ENCODE assay signal across 19 cellular contexts in genomic region chr19:49636230-49636932, GRCh38. TPM values are rescaled to one million over a fixed set of nuclear protein-coding genes. Genes with fewer than 3 reads are reported as not detected.
DNase-seq lines count a peak whose midpoint lies in the region; ATAC-seq, FAIRE-seq and TF ChIP-seq lines count a peak whose summit lies in the region.
"Had no signal": no experiment of that assay in that cellular context is flagged by ENCODE, and none has a peak within 500 bp of the region (broad histone marks: within the 10 kb centered on the region; RNA-seq: fewer than 3 reads in every experiment).

No MANE protein-coding gene starts in this region.

- H4K8ac ChIP-seq in mesenchymal stem cell (ENCODE audit: low read length) = peak overlapping the region; percentile 40

- CTCF ChIA-PET in K562 (lab: Yijun Ruan, JAX; ENCODE audit: low intra/inter-chr PET ratio) = no interaction called here

- TF ChIP-seq EP300 in K562 (IDR thresholded peaks at IDR 0.05; ENCODE audit: low read length) (no peak), transverse colon (IDR thresholded peaks at IDR 0.05; ENCODE audit: low read depth) (no peak)

- no TSS peak for BruUV-seq in K562 (replicated peaks; lab: Mats Ljungman, UMichigan)

- H3K27me3 ChIP-seq in K562 (ENCODE audit: control insufficient read depth in 2 of 2, insufficient read depth in 2 of 2, low read length in 2 of 2) (no peaks in the 10 kb centered on the region), mesenchymal stem cell (ENCODE audit: control insufficient read depth in 1 of 2, insufficient read depth in 1 of 2, low read length in 2 of 2) (no peaks in the 10 kb centered on the region), transverse colon (no peaks in the 10 kb centered on the region)
- H3K27me3 ChIP-seq: SJCRH30 had no signal

- no peak overlapping the region for H3K4me3 Mint-ChIP-seq in activated naive CD8-positive, alpha-beta T cell
- H3K4me3 Mint-ChIP-seq in activated naive CD8-positive, alpha-beta T cell treated with anti-CD3 and anti-CD28 coated beads for 36 hours = no peak overlapping the region
- H3K4me3 Mint-ChIP-seq: activated naive CD4-positive, alpha-beta T cell treated with anti-CD3 and anti-CD28 coated beads, Interleukin-2, amount 50 U/mL, for 24 hours had no signal

- H4K20me1 ChIP-seq in K562 (replicated peaks; ENCODE audit: control insufficient read depth, insufficient read depth, low read length) = no peaks in the 10 kb centered on the region

- no peak overlapping the region for H3K27ac ChIP-seq in K562 (ENCODE audit: extremely low read depth, low read depth, low read length)
- H3K27ac ChIP-seq in mesenchymal stem cell (ENCODE audit: low read length, poor library complexity, severe bottlenecking) = no peak overlapping the region
- H3K27ac ChIP-seq in transverse colon = peak overlapping the region; percentile 14 to 36 (median 20)
- H3K27ac ChIP-seq: SJCRH30 had no signal

- peak overlapping the region; percentile 35 for H4K91ac ChIP-seq in mesenchymal stem cell (ENCODE audit: low read length)

- H2AFZ ChIP-seq in K562 (ENCODE audit: low read depth, low read length) (no peak overlapping the region), mesenchymal stem cell (ENCODE audit: low read depth, low read length) (no peak overlapping the region)

- no peak for ATAC-seq in K562
- ATAC-seq: left lobe of liver; psoas muscle; stimulated activated naive CD8-positive, alpha-beta T cell treated with anti-CD3 and anti-CD28 coated beads, Interleukin-15, Interleukin-2, amounts not matched to agents 100 U/mL and 50 U/mL, for 24 hours had no signal

- no peaks in the 10 kb centered on the region for H3K9me3 ChIP-seq in K562 (replicated peaks; ENCODE audit: control insufficient read depth, insufficient read depth, low read depth, low read length)
- no peaks in the 10 kb centered on the region for H3K9me3 ChIP-seq in mesenchymal stem cell (ENCODE audit: control insufficient read depth, low read length)
- H3K9me3 ChIP-seq in transverse colon = no peaks in the 10 kb centered on the region
- H3K9me3 ChIP-seq: psoas muscle, SJCRH30 had no signal

- no peaks in the 10 kb centered on the region for H3K27me3 Mint-ChIP-seq in activated naive CD8-positive, alpha-beta T cell
- no peaks in the 10 kb centered on the region for H3K27me3 Mint-ChIP-seq in activated naive CD8-positive, alpha-beta T cell treated with anti-CD3 and anti-CD28 coated beads for 36 hours
- H3K27me3 Mint-ChIP-seq: activated naive CD4-positive, alpha-beta T cell treated with anti-CD3 and anti-CD28 coated beads, Interleukin-2, amount 50 U/mL, for 24 hours had no signal

- in situ Hi-C loops in K562 (cut with MboI) (no loop called here), transverse colon (cut with MboI; ENCODE audit: low pct_ligation_motif_present in 1 of 4, low pct_unique_long_range_greater_than_20kb in 1 of 4, low sequenced_read_pairs in 3 of 4) (no loop called here)

- no peak for TF ChIP-seq RAD21 in K562 (CRISPR knock-in tag; conservative IDR thresholded peaks at IDR 0.05 in 1 of 2, IDR thresholded peaks at IDR 0.05 in 1 of 2)

- H3K4me3 ChIP-seq in K562 = no peak overlapping the region
- H3K4me3 ChIP-seq in mesenchymal stem cell (ENCODE audit: insufficient read depth in 1 of 2, low read depth in 1 of 2, low read length in 2 of 2) = no peak overlapping the region
- H3K4me3 ChIP-seq in transverse colon = no peak overlapping the region
- H3K4me3 ChIP-seq: psoas muscle, SJCRH30 had no signal

- no peak overlapping the region for H2BK15ac ChIP-seq in mesenchymal stem cell (ENCODE audit: low read depth, poor library complexity, severe bottlenecking)

- H2BK120ac ChIP-seq in mesenchymal stem cell (ENCODE audit: low read depth, low read length) = no peak overlapping the region

- H2AK5ac ChIP-seq in mesenchymal stem cell (ENCODE audit: low read length, severe bottlenecking) = peak overlapping the region; percentile 2

- peak overlapping the region; percentile 2 to 63 for H2BK12ac ChIP-seq in mesenchymal stem cell (ENCODE audit: low read length in 2 of 2)

- intact Hi-C loops in K562 (cut with micrococcal nuclease) (no loop called here), transverse colon (cut with DNase I; ENCODE audit: low total_unique reads) (loop anchor here (5.0 kb wide), 1 partner anchor 44 kb away; the partner anchor contains the start of gene PRR12)

- H3K18ac ChIP-seq in mesenchymal stem cell (ENCODE audit: low read depth in 1 of 2, low read length in 2 of 2) = no peak overlapping the region

- H3K36me3 Mint-ChIP-seq in activated naive CD8-positive, alpha-beta T cell = no peaks in the 10 kb centered on the region
- H3K36me3 Mint-ChIP-seq in activated naive CD8-positive, alpha-beta T cell treated with anti-CD3 and anti-CD28 coated beads for 36 hours = peaks cover 5% of the 10 kb centered on the region
- H3K36me3 Mint-ChIP-seq: activated naive CD4-positive, alpha-beta T cell treated with anti-CD3 and anti-CD28 coated beads, Interleukin-2, amount 50 U/mL, for 24 hours had no signal

- H3K14ac ChIP-seq in mesenchymal stem cell (ENCODE audit: low read length in 2 of 2) = peak overlapping the region in 1 of 2 experiments; percentile 11

- POLR2A ChIA-PET in K562 (lab: Yijun Ruan, JAX) = interaction anchor here (0.6 kb wide), 1 partner anchor 40 kb away, joined by 3 read pairs; no protein-coding TSS in a partner anchor

- TF ChIP-seq CTCF in K562 (IDR thresholded peaks at IDR 0.05 in 2 of 3, conservative IDR thresholded peaks at IDR 0.05 in 1 of 3; ENCODE audit: insufficient read depth in 2 of 3, low read depth in 1 of 3, low read length in 3 of 3) = no peak
- TF ChIP-seq CTCF in transverse colon (IDR thresholded peaks at IDR 0.05) = no peak

- peaks cover 1% of the 10 kb centered on the region for H3K79me1 ChIP-seq in mesenchymal stem cell (replicated peaks; ENCODE audit: low read length, poor library complexity, severe bottlenecking)

- peak overlapping the region; percentile 41 for H3K27ac Mint-ChIP-seq in activated naive CD8-positive, alpha-beta T cell
- H3K27ac Mint-ChIP-seq in activated naive CD8-positive, alpha-beta T cell treated with anti-CD3 and anti-CD28 coated beads for 36 hours = no peak overlapping the region
- H3K27ac Mint-ChIP-seq: activated naive CD4-positive, alpha-beta T cell treated with anti-CD3 and anti-CD28 coated beads, Interleukin-2, amount 50 U/mL, for 24 hours had no signal

- H3K36me3 ChIP-seq in K562 (ENCODE audit: control insufficient read depth, insufficient read depth, low read length) = no peaks in the 10 kb centered on the region
- peaks cover 17 to 19% of the 10 kb centered on the region in 2 experiments for H3K36me3 ChIP-seq in mesenchymal stem cell (ENCODE audit: control insufficient read depth in 1 of 2, insufficient read depth in 2 of 2, low read depth in 1 of 2, low read length in 2 of 2)
- H3K36me3 ChIP-seq in transverse colon = no peaks in the 10 kb centered on the region
- H3K36me3 ChIP-seq: SJCRH30 had no signal

- peaks cover 22% of the 10 kb centered on the region for H3K4me1 Mint-ChIP-seq in activated naive CD8-positive, alpha-beta T cell (ENCODE audit: low read depth)
- H3K4me1 Mint-ChIP-seq in activated naive CD8-positive, alpha-beta T cell treated with anti-CD3 and anti-CD28 coated beads for 36 hours = peaks cover 24% of the 10 kb centered on the region

- 72% methylated on average over 19 of the region's 31 CpGs for WGBS in K562 (ENCODE audit: insufficient coverage, low coverage, missing lambda C conversion rate)
- 84% methylated on average over 31 of the region's 31 CpGs for WGBS in mesenchymal stem cell
- 75% methylated on average over 31 of the region's 31 CpGs; no CpG with 5 or more reads in 1 of the 2 donors for WGBS in transverse colon (ENCODE audit: low coverage in 1 of 2), 2 donors

- H3K23ac ChIP-seq in mesenchymal stem cell (ENCODE audit: low read length in 2 of 2) = peak overlapping the region in 1 of 2 experiments; percentile 11

- H3K4me1 ChIP-seq in K562 (replicated peaks in 1 of 2; ENCODE audit: control insufficient read depth in 2 of 2, insufficient read depth in 2 of 2, low read length in 2 of 2) (peaks cover 12 to 50% of the 10 kb centered on the region in 2 experiments), mesenchymal stem cell (ENCODE audit: control insufficient read depth, insufficient read depth, low read depth, low read length) (peaks cover 35% of the 10 kb centered on the region), transverse colon (peaks cover 0 to 45% (median 30%) of the 10 kb centered on the region in 4 donors)

- H3K9ac ChIP-seq in K562 (ENCODE audit: insufficient read depth in 1 of 2, low read depth in 2 of 2, low read length in 2 of 2) (peak overlapping the region in 1 of 2 experiments; percentile 73; a peak in 2 of 4 replicates), mesenchymal stem cell (ENCODE audit: low read length) (peak overlapping the region; percentile 4)

- FAIRE-seq in K562 (lab: Jason Lieb, UNC) (no peak), urothelium cell line (lab: Jason Lieb, UNC) (no peak)
- FAIRE-seq: G401.6, GM12891 had no signal

- no peaks in the 10 kb centered on the region for H3K9me3 Mint-ChIP-seq in activated naive CD8-positive, alpha-beta T cell (ENCODE audit: low read depth)
- H3K9me3 Mint-ChIP-seq in activated naive CD8-positive, alpha-beta T cell treated with anti-CD3 and anti-CD28 coated beads for 36 hours = no peaks in the 10 kb centered on the region
- H3K9me3 Mint-ChIP-seq: activated naive CD4-positive, alpha-beta T cell treated with anti-CD3 and anti-CD28 coated beads, Interleukin-2, amount 50 U/mL, for 24 hours had no signal

- no peaks in the 10 kb centered on the region for H3K9me1 ChIP-seq in K562 (ENCODE audit: control insufficient read depth, insufficient read depth, low read length)

- H3K4ac ChIP-seq in mesenchymal stem cell (ENCODE audit: low read depth in 1 of 2, low read length in 2 of 2) = no peak overlapping the region

- TF ChIP-seq POLR2A in K562 (conservative IDR thresholded peaks at IDR 0.05) = no peak
- TF ChIP-seq POLR2A in transverse colon (IDR thresholded peaks at IDR 0.05) = no peak

- H2BK5ac ChIP-seq in mesenchymal stem cell (ENCODE audit: low read depth, low read length, poor library complexity, severe bottlenecking) = no peak overlapping the region

- DNase-seq in activated naive CD8-positive, alpha-beta T cell treated with anti-CD3 and anti-CD28 coated beads for 36 hours = no peak
- DNase-seq in K562 (ENCODE audit: extremely low read depth in 1 of 4, low spot score in 3 of 4) (no peak), mesenchymal stem cell (peak; percentile 7), transverse colon (no peak), GDM1 (lab: John Stamatoyannopoulos, UW) (no peak), urothelium cell line (ENCODE audit: low spot score) (no peak), NAMALWA (ENCODE audit: low spot score) (no peak)
- DNase-seq: activated CD4-positive, alpha-beta T cell treated with anti-CD3 and anti-CD28 coated beads for 1 hour; COR-L47; effector memory CD4-positive, alpha-beta T cell; psoas muscle; stimulated activated naive CD8-positive, alpha-beta T cell treated with anti-CD3 and anti-CD28 coated beads, Interleukin-15, Interleukin-2, amounts not matched to agents 100 U/mL and 50 U/mL, for 24 hours; T1000 had no signal

- H3K4me2 ChIP-seq in K562 (ENCODE audit: insufficient read depth, low read length) (no peak overlapping the region), mesenchymal stem cell (ENCODE audit: low read length, poor library complexity, severe bottlenecking) (no peak overlapping the region)

- H3K79me2 ChIP-seq in K562 (ENCODE audit: control insufficient read depth, insufficient read depth, low read length) = peaks cover 7% of the 10 kb centered on the region; the same call in 2 of the 3 replicates

RNA-seq across cellular contexts. Expression of gene RRAS, which starts 3.6 kb away (rescaled TPM):
- 1 to 10 TPM; 4.4 to 5.0 TPM for total RNA-seq in activated naive CD8-positive, alpha-beta T cell treated with anti-CD3 and anti-CD28 coated beads for 36 hours
- total RNA-seq in K562 (2011; cell fraction: chromatin; rRNA removed; ENCODE audit: low replicate concordance) = 2.5 and 10.0 TPM in 2 replicates
- 9.5 and 11.2 TPM in 2 replicates for total RNA-seq in K562 (2011; cell fraction: nucleolus; rRNA removed)
- 8.0 and 8.3 TPM in 2 replicates for total RNA-seq in K562 (2011; cell fraction: nucleoplasm; rRNA removed)
- total RNA-seq in K562 (2014; rRNA removed) = 8.2 and 10.4 TPM in 2 replicates
- 1.5 and 1.7 TPM in 2 replicates for total RNA-seq in K562 (2014; rRNA removed; fragmentation: Illumina TruSeq; extraction: Trizol)
- 3.1 and 3.7 TPM in 2 replicates for total RNA-seq in K562 (2015; rRNA removed; fragmentation: Illumina TruSeq; extraction: Trizol)
- total RNA-seq in K562 (2021) = 8.3 and 9.3 TPM in 2 replicates
- 15.4 and 16.4 TPM in 2 replicates for polyA plus RNA-seq in K562 (2011; rRNA removed)
- polyA plus RNA-seq in K562 (2011; cell fraction: cytosol; rRNA removed) = 26.0 and 54.3 TPM in 2 replicates
- polyA plus RNA-seq in K562 (2011; cell fraction: nucleus; rRNA removed) = 19.7 and 39.0 TPM in 2 replicates
- 14.8 and 16.2 TPM in 2 replicates for polyA plus RNA-seq in K562 (2012)
- polyA plus RNA-seq in K562 (2014; fragmentation: Illumina TruSeq; extraction: Trizol) = 8.5 and 13.9 TPM in 2 replicates
- polyA plus RNA-seq in K562 (2014; fragmentation: Nextera tagmentation; extraction: Ambion mirVana) = 1 to 10 TPM in 1 of 2 experiments, under 1 TPM in 1; 0.70 to 1.3 TPM
- polyA plus RNA-seq in K562 (2014; rRNA removed) = 17.3 and 18.3 TPM in 2 replicates
- 1.2 and 2.7 TPM in 2 replicates for polyA minus RNA-seq in K562 (2011; rRNA and poly(A)+ RNA removed)
- polyA minus RNA-seq in K562 (2011; cell fraction: cytosol; rRNA and poly(A)+ RNA removed) = 5.5 and 8.4 TPM in 2 replicates
- polyA minus RNA-seq in K562 (2011; cell fraction: nucleus; rRNA and poly(A)+ RNA removed) = 2.0 TPM in 2 replicates
- polyA plus RNA-seq in mesenchymal stem cell (2013, experiment 1 of 2) = 129 TPM
- 134 TPM for polyA plus RNA-seq in mesenchymal stem cell (2013, experiment 2 of 2)
- total RNA-seq in transverse colon = 10 to 100 TPM; 31.8 to 97.6 (median 58.2) TPM

RNA-seq across cellular contexts. Expression of gene SCAF1, which starts 5.6 kb away (rescaled TPM):
- total RNA-seq in activated naive CD8-positive, alpha-beta T cell treated with anti-CD3 and anti-CD28 coated beads for 36 hours = 10 to 100 TPM; 58.9 to 62.2 TPM
- 11.3 and 31.0 TPM in 2 replicates for total RNA-seq in K562 (2011; cell fraction: chromatin; rRNA removed; ENCODE audit: low replicate concordance)
- total RNA-seq in K562 (2011; cell fraction: nucleolus; rRNA removed) = 16.8 and 21.8 TPM in 2 replicates
- total RNA-seq in K562 (2011; cell fraction: nucleoplasm; rRNA removed) = 10.6 and 16.9 TPM in 2 replicates
- total RNA-seq in K562 (2014; rRNA removed) (12.9 and 18.0 TPM in 2 replicates), K562 (2014; rRNA removed; fragmentation: Illumina TruSeq; extraction: Trizol) (2.5 and 2.8 TPM in 2 replicates), K562 (2015; rRNA removed; fragmentation: Illumina TruSeq; extraction: Trizol) (4.9 and 6.0 TPM in 2 replicates), K562 (2021) (75.5 and 79.0 TPM in 2 replicates), transverse colon (100 to 1,000 TPM in 1 of 4 donors, 10 to 100 TPM in 3; 20.2 to 118 (median 32.7) TPM)
- polyA plus RNA-seq in K562 (2011; rRNA removed) (3.7 and 4.3 TPM in 2 replicates), K562 (2014; fragmentation: Illumina TruSeq; extraction: Trizol) (9.7 and 22.5 TPM in 2 replicates), K562 (2014; fragmentation: Nextera tagmentation; extraction: Ambion mirVana) (under 1 TPM; 0.20 to 0.25 TPM), K562 (2014; rRNA removed) (11.4 and 14.6 TPM in 2 replicates)
- 5.1 and 6.3 TPM in 2 replicates for polyA plus RNA-seq in K562 (2011; cell fraction: cytosol; rRNA removed)
- polyA plus RNA-seq in K562 (2011; cell fraction: nucleus; rRNA removed) = 21.1 and 37.2 TPM in 2 replicates
- polyA plus RNA-seq in K562 (2012) = 36.5 and 39.5 TPM in 2 replicates
- 1.1 and 1.9 TPM in 2 replicates for polyA minus RNA-seq in K562 (2011; rRNA and poly(A)+ RNA removed)
- 7.8 and 12.0 TPM in 2 replicates for polyA minus RNA-seq in K562 (2011; cell fraction: cytosol; rRNA and poly(A)+ RNA removed)
- polyA minus RNA-seq in K562 (2011; cell fraction: nucleus; rRNA and poly(A)+ RNA removed) = 4.8 and 5.6 TPM in 2 replicates
- polyA plus RNA-seq in mesenchymal stem cell (2013, experiment 1 of 2) = 43.0 TPM
- 38.9 TPM for polyA plus RNA-seq in mesenchymal stem cell (2013, experiment 2 of 2)

RNA-seq across cellular contexts. Expression of gene IRF3, which starts 29.3 kb away (rescaled TPM):
- total RNA-seq in activated naive CD8-positive, alpha-beta T cell treated with anti-CD3 and anti-CD28 coated beads for 36 hours = 100 to 1,000 TPM in 1 of 2 experiments, 10 to 100 TPM in 1; 94.5 to 105 TPM
- 63.4 and 152 TPM in 2 replicates for total RNA-seq in K562 (2011; cell fraction: chromatin; rRNA removed; ENCODE audit: low replicate concordance)
- 90.7 and 93.9 TPM in 2 replicates for total RNA-seq in K562 (2011; cell fraction: nucleolus; rRNA removed)
- 78.8 and 106 TPM in 2 replicates for total RNA-seq in K562 (2011; cell fraction: nucleoplasm; rRNA removed)
- 113 and 160 TPM in 2 replicates for total RNA-seq in K562 (2014; rRNA removed)
- 28.5 and 40.9 TPM in 2 replicates for total RNA-seq in K562 (2014; rRNA removed; fragmentation: Illumina TruSeq; extraction: Trizol)
- total RNA-seq in K562 (2015; rRNA removed; fragmentation: Illumina TruSeq; extraction: Trizol) = 64.0 and 65.4 TPM in 2 replicates
- 125 and 132 TPM in 2 replicates for total RNA-seq in K562 (2021)
- 54.5 and 66.4 TPM in 2 replicates for polyA plus RNA-seq in K562 (2011; rRNA removed)
- polyA plus RNA-seq in K562 (2011; cell fraction: cytosol; rRNA removed) = 56.8 and 134 TPM in 2 replicates
- polyA plus RNA-seq in K562 (2011; cell fraction: nucleus; rRNA removed) = 106 and 215 TPM in 2 replicates
- 119 and 139 TPM in 2 replicates for polyA plus RNA-seq in K562 (2012)
- 118 and 119 TPM in 2 replicates for polyA plus RNA-seq in K562 (2014; fragmentation: Illumina TruSeq; extraction: Trizol)
- 10 to 100 TPM in 1 of 2 experiments, 1 to 10 TPM in 1; 7.5 to 11.6 TPM for polyA plus RNA-seq in K562 (2014; fragmentation: Nextera tagmentation; extraction: Ambion mirVana)
- 118 and 145 TPM in 2 replicates for polyA plus RNA-seq in K562 (2014; rRNA removed)
- 11.1 and 16.9 TPM in 2 replicates for polyA minus RNA-seq in K562 (2011; rRNA and poly(A)+ RNA removed)
- polyA minus RNA-seq in K562 (2011; cell fraction: cytosol; rRNA and poly(A)+ RNA removed) = 36.4 and 44.4 TPM in 2 replicates
- 13.9 and 17.5 TPM in 2 replicates for polyA minus RNA-seq in K562 (2011; cell fraction: nucleus; rRNA and poly(A)+ RNA removed)
- polyA plus RNA-seq in mesenchymal stem cell (2013, experiment 1 of 2) = 73.1 TPM
- 76.3 TPM for polyA plus RNA-seq in mesenchymal stem cell (2013, experiment 2 of 2)
- 100 to 1,000 TPM in 2 of 4 donors, 10 to 100 TPM in 2; 73.0 to 164 (median 104) TPM for total RNA-seq in transverse colon

RNA-seq across cellular contexts. Expression of gene BCL2L12, which starts 29.4 kb away (rescaled TPM):
- 10 to 100 TPM; 74.1 to 81.9 TPM for total RNA-seq in activated naive CD8-positive, alpha-beta T cell treated with anti-CD3 and anti-CD28 coated beads for 36 hours
- total RNA-seq in K562 (2011; cell fraction: chromatin; rRNA removed; ENCODE audit: low replicate concordance) = 31.5 and 83.3 TPM in 2 replicates
- total RNA-seq in K562 (2011; cell fraction: nucleolus; rRNA removed) = 79.4 and 85.7 TPM in 2 replicates
- total RNA-seq in K562 (2011; cell fraction: nucleoplasm; rRNA removed) = 47.0 and 50.7 TPM in 2 replicates
- total RNA-seq in K562 (2014; rRNA removed) (128 and 169 TPM in 2 replicates), K562 (2014; rRNA removed; fragmentation: Illumina TruSeq; extraction: Trizol) (17.0 and 18.8 TPM in 2 replicates), K562 (2015; rRNA removed; fragmentation: Illumina TruSeq; extraction: Trizol) (26.5 and 29.4 TPM in 2 replicates), K562 (2021) (183 and 185 TPM in 2 replicates), transverse colon (10 to 100 TPM in 1 of 4 donors, 1 to 10 TPM in 3; 5.4 to 10.2 (median 6.9) TPM)
- polyA plus RNA-seq in K562 (2011; rRNA removed) (81.2 and 95.3 TPM in 2 replicates), K562 (2014; fragmentation: Illumina TruSeq; extraction: Trizol) (85.6 and 184 TPM in 2 replicates), K562 (2014; fragmentation: Nextera tagmentation; extraction: Ambion mirVana) (1 to 10 TPM; 7.4 to 7.5 TPM), K562 (2014; rRNA removed) (263 and 282 TPM in 2 replicates)
- polyA plus RNA-seq in K562 (2011; cell fraction: cytosol; rRNA removed) = 132 and 350 TPM in 2 replicates
- polyA plus RNA-seq in K562 (2011; cell fraction: nucleus; rRNA removed) = 132 and 212 TPM in 2 replicates
- polyA plus RNA-seq in K562 (2012) = 164 and 177 TPM in 2 replicates
- 8.8 and 10.7 TPM in 2 replicates for polyA minus RNA-seq in K562 (2011; rRNA and poly(A)+ RNA removed)
- polyA minus RNA-seq in K562 (2011; cell fraction: cytosol; rRNA and poly(A)+ RNA removed) = 29.2 and 36.0 TPM in 2 replicates
- polyA minus RNA-seq in K562 (2011; cell fraction: nucleus; rRNA and poly(A)+ RNA removed) = 22.6 and 24.0 TPM in 2 replicates
- 20.5 TPM for polyA plus RNA-seq in mesenchymal stem cell (2013, experiment 1 of 2)
- 20.9 TPM for polyA plus RNA-seq in mesenchymal stem cell (2013, experiment 2 of 2)

RNA-seq across cellular contexts. Expression of gene PRMT1, which starts 40.7 kb away (rescaled TPM):
- total RNA-seq in activated naive CD8-positive, alpha-beta T cell treated with anti-CD3 and anti-CD28 coated beads for 36 hours = 100 to 1,000 TPM; 538 to 547 TPM
- 329 and 693 TPM in 2 replicates for total RNA-seq in K562 (2011; cell fraction: chromatin; rRNA removed; ENCODE audit: low replicate concordance)
- 420 and 469 TPM in 2 replicates for total RNA-seq in K562 (2011; cell fraction: nucleolus; rRNA removed)
- 336 and 338 TPM in 2 replicates for total RNA-seq in K562 (2011; cell fraction: nucleoplasm; rRNA removed)
- total RNA-seq in K562 (2014; rRNA removed) (371 and 483 TPM in 2 replicates), K562 (2014; rRNA removed; fragmentation: Illumina TruSeq; extraction: Trizol) (132 and 169 TPM in 2 replicates), K562 (2015; rRNA removed; fragmentation: Illumina TruSeq; extraction: Trizol) (326 and 337 TPM in 2 replicates), K562 (2021) (324 and 326 TPM in 2 replicates), transverse colon (100 to 1,000 TPM in 1 of 4 donors, 10 to 100 TPM in 3; 45.6 to 116 (median 70.3) TPM)
- polyA plus RNA-seq in K562 (2011; rRNA removed) (407 and 436 TPM in 2 replicates), K562 (2014; fragmentation: Illumina TruSeq; extraction: Trizol) (446 and 465 TPM in 2 replicates), K562 (2014; fragmentation: Nextera tagmentation; extraction: Ambion mirVana) (10 to 100 TPM; 13.3 to 74.0 TPM), K562 (2014; rRNA removed) (464 and 510 TPM in 2 replicates)
- 562 and 863 TPM in 2 replicates for polyA plus RNA-seq in K562 (2011; cell fraction: cytosol; rRNA removed)
- 575 and 667 TPM in 2 replicates for polyA plus RNA-seq in K562 (2011; cell fraction: nucleus; rRNA removed)
- 194 and 423 TPM in 2 replicates for polyA plus RNA-seq in K562 (2012)
- polyA minus RNA-seq in K562 (2011; rRNA and poly(A)+ RNA removed) = 337 and 429 TPM in 2 replicates
- polyA minus RNA-seq in K562 (2011; cell fraction: cytosol; rRNA and poly(A)+ RNA removed) = 187 and 188 TPM in 2 replicates
- polyA minus RNA-seq in K562 (2011; cell fraction: nucleus; rRNA and poly(A)+ RNA removed) = 171 and 244 TPM in 2 replicates
- 111 TPM for polyA plus RNA-seq in mesenchymal stem cell (2013, experiment 1 of 2)
- polyA plus RNA-seq in mesenchymal stem cell (2013, experiment 2 of 2) = 103 TPM

Comparison
In these comparisons a context has a peak if more than half of its experiments do, and no peak if none do; other contexts are left out.
1. H3K27ac ChIP-seq: peak in transverse colon (4 of 4); none in K562 (single experiment) and mesenchymal stem cell (single experiment).